Comparison of ENCODE assay signal across 1 cellular context in genomic region chr3:123072152-123072551, GRCh38.
TF ChIP-seq lines count a peak whose summit lies in the region.

No MANE protein-coding gene starts in this region.

TF ChIP-seq in K562, 482 proteins besides CTCF, POLR2A, EP300 and RAD21:
- TF ChIP-seq NRF1 (conservative IDR thresholded peaks at IDR 0.05 in 1 of 2, IDR thresholded peaks at IDR 0.05 in 1 of 2) (no peak), MAFG (tag; conservative IDR thresholded peaks at IDR 0.05) (0 out of 2 replicates have a peak, but pooled peaks have one; percentile 5), KDM4B (IDR thresholded peaks at IDR 0.05; ENCODE audit: borderline replicate concordance in 2 of 2, low read depth in 1 of 2) (no peak), POU5F1 (IDR thresholded peaks at IDR 0.05; ENCODE audit: borderline replicate concordance, low read depth, low read length, partially characterized antibody) (no peak), NFE2 (IDR thresholded peaks at IDR 0.05; ENCODE audit: low read depth) (peak; percentile 11; the same call in 1 of the 2 replicates)
